In the genomic region with DNA sequence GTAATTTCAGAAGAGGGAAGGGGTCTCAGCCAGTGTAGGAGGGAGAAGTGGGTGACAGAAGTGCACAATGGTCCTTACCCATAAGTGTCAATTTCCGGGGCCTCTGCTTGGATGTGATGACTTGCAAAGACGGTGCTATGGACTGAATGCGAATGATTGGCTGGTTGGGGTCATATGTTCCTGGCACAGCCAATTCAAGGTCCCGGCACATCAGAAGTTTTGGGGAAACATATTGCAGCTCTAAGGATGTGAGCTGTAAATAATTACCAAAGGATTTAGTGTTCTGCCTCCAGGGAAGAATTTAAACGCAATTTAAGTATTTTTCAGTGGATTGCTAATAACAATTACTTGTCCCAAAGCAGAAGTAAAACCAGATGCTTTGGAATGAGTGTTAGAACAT, we compare ENCODE assay signal across 22 cellular contexts. TPM values are rescaled to one million over a fixed set of nuclear protein-coding genes. Genes with fewer than 3 reads are reported as not detected.
A peak's percentile ranks its signal among the peaks of the same experiment; 100 is the strongest.
DNase-seq lines count a peak whose midpoint lies in the region; ATAC-seq, FAIRE-seq and TF ChIP-seq lines count a peak whose summit lies in the region.
"Had no signal": no experiment of that assay in that cellular context is flagged by ENCODE, and none has a peak within 500 bp of the region (broad histone marks: within the 10 kb centered on the region; RNA-seq: fewer than 3 reads in every experiment).

No MANE protein-coding gene starts in this region.

- H4K20me1 ChIP-seq in K562 (replicated peaks; ENCODE audit: control insufficient read depth, insufficient read depth, low read length) = no peaks in the 10 kb centered on the region

- POLR2A ChIA-PET in A673 (lab: Charles Lee; ENCODE audit: low non-redundant PET) (no interaction called here), K562 (lab: Yijun Ruan, JAX) (interaction anchor here (0.7 to 1.2 kb wide), 3 partner anchors 23 to 151 kb away, joined by 3 to 6 read pairs (median 4); partner anchors contain the start of gene EXOSC10)
- POLR2A ChIA-PET in activated CD4-positive, alpha-beta T cell treated with anti-CD3 and anti-CD28 coated beads, Interleukin-2, amount 10 ng/mL, durations not matched to agents 7 days and 5 days (lab: Charles Lee) = no interaction called here

- TF ChIP-seq EP300 in K562 (IDR thresholded peaks at IDR 0.05; ENCODE audit: low read length) = no peak

- TF ChIP-seq CTCF in A673 (conservative IDR thresholded peaks at IDR 0.05; ENCODE audit: low read depth, low read length) (no peak), K562 (IDR thresholded peaks at IDR 0.05 in 2 of 3, conservative IDR thresholded peaks at IDR 0.05 in 1 of 3; ENCODE audit: insufficient read depth in 2 of 3, low read depth in 1 of 3, low read length in 3 of 3) (no peak), breast epithelium (IDR thresholded peaks at IDR 0.05) (no peak)

- peaks cover 41% of the 10 kb centered on the region for H3K36me3 Mint-ChIP-seq in activated CD4-positive, alpha-beta T cell treated with anti-CD3 and anti-CD28 coated beads, Interleukin-2, amount 10 ng/mL, durations not matched to agents 7 days and 5 days (ENCODE audit: low read depth)

- CTCF ChIA-PET in A673 (lab: Charles Lee) = no interaction called here
- CTCF ChIA-PET in K562 (lab: Yijun Ruan, JAX; ENCODE audit: low intra/inter-chr PET ratio) = no interaction called here
- CTCF ChIA-PET in activated CD4-positive, alpha-beta T cell treated with anti-CD3 and anti-CD28 coated beads, Interleukin-2, amount 10 ng/mL, durations not matched to agents 7 days and 5 days (lab: Charles Lee) = interaction anchor here (0.8 to 1.3 kb wide), 2 partner anchors 14 to 60 kb away, joined by 3 read pairs; no protein-coding TSS in a partner anchor

- no peaks in the 10 kb centered on the region for H3K27me3 Mint-ChIP-seq in activated CD4-positive, alpha-beta T cell treated with anti-CD3 and anti-CD28 coated beads, Interleukin-2, amount 10 ng/mL, durations not matched to agents 7 days and 5 days
- H3K27me3 Mint-ChIP-seq: CD4-positive, alpha-beta T cell had no signal

- H3K27ac ChIP-seq in A673 (ENCODE audit: low read depth, low read length, poor library complexity, severe bottlenecking) = peak overlapping the region; percentile 29
- no peak overlapping the region for H3K27ac ChIP-seq in K562 (ENCODE audit: extremely low read depth, low read depth, low read length)
- peak overlapping the region in 1 of 2 donors; percentile 32 for H3K27ac ChIP-seq in breast epithelium
- H3K27ac ChIP-seq: A549, BLaER1 had no signal

- H2AFZ ChIP-seq in K562 (ENCODE audit: low read depth, low read length) = no peak overlapping the region
- H2AFZ ChIP-seq: GM23338 had no signal

- H3K9ac ChIP-seq in K562 (ENCODE audit: insufficient read depth in 1 of 2, low read depth in 2 of 2, low read length in 2 of 2) = no peak overlapping the region
- H3K9ac ChIP-seq: BLaER1 had no signal

- H3K27ac Mint-ChIP-seq in activated CD4-positive, alpha-beta T cell treated with anti-CD3 and anti-CD28 coated beads, Interleukin-2, amount 10 ng/mL, durations not matched to agents 7 days and 5 days = no peak overlapping the region
- H3K27ac Mint-ChIP-seq: CD4-positive, alpha-beta T cell; GM23338 had no signal

- 80% methylated on average over 5 of the region's 5 CpGs for WGBS in K562 (ENCODE audit: insufficient coverage, low coverage, missing lambda C conversion rate)

- in situ Hi-C loops in K562 (cut with MboI) = no loop called here

- DNase-seq in A673 (ENCODE audit: low spot score) (peak; percentile 40), GM04504 (ENCODE audit: low read depth) (peak; percentile 7), K562 (ENCODE audit: extremely low read depth in 1 of 4, low spot score in 3 of 4) (peak in 1 of 4 experiments; percentile 39), renal cortical epithelial cell (ENCODE audit: low read depth) (peak; percentile 72), activated gamma-delta T cell treated with Interleukin-2 at 50 U/mL for 16 hours (no peak), breast epithelium (ENCODE audit: low spot score in 2 of 2) (no peak)
- DNase-seq in activated CD4-positive, alpha-beta T cell treated with anti-CD3 and anti-CD28 coated beads, Interleukin-2, amount 10 ng/mL, durations not matched to agents 7 days and 5 days = no peak
- DNase-seq: CD4-positive, alpha-beta T cell; COR-L47; DMS 273 treated with DMSO at 0.1 percent for 48 hours; DND-41; HCEC 1CT; MG63; NCI-H1417 treated with DMSO at 0.1 percent for 48 hours; NCI-H187; NCI-H748 treated with DMSO at 0.1 percent for 48 hours; SIG-M5 had no signal

- no peaks in the 10 kb centered on the region for H3K27me3 ChIP-seq in A673 (replicated peaks; ENCODE audit: insufficient read depth, low read depth, low read length, poor library complexity)
- no peaks in the 10 kb centered on the region for H3K27me3 ChIP-seq in K562 (ENCODE audit: control insufficient read depth in 2 of 2, insufficient read depth in 2 of 2, low read length in 2 of 2)
- H3K27me3 ChIP-seq in breast epithelium = no peaks in the 10 kb centered on the region
- H3K27me3 ChIP-seq: BLaER1, MG63 had no signal

- no peak overlapping the region for H3K4me3 ChIP-seq in A673 (ENCODE audit: low read depth, low read length, poor library complexity, severe bottlenecking)
- no peak overlapping the region for H3K4me3 ChIP-seq in K562
- no peak overlapping the region for H3K4me3 ChIP-seq in breast epithelium
- H3K4me3 ChIP-seq: A549, BLaER1, GM23338, MG63 had no signal

- H3K79me2 ChIP-seq in K562 (ENCODE audit: control insufficient read depth, insufficient read depth, low read length) = no peaks in the 10 kb centered on the region

- H3K36me3 ChIP-seq in A673 (ENCODE audit: insufficient read depth, low read length, poor library complexity, severe bottlenecking) (peaks cover 59% of the 10 kb centered on the region), K562 (ENCODE audit: control insufficient read depth, insufficient read depth, low read length) (peaks cover 87% of the 10 kb centered on the region), breast epithelium (peaks cover 18% of the 10 kb centered on the region)

- TF ChIP-seq POLR2A in K562 (conservative IDR thresholded peaks at IDR 0.05) (no peak), breast epithelium (IDR thresholded peaks at IDR 0.05) (no peak)

- H3K4me3 Mint-ChIP-seq in activated CD4-positive, alpha-beta T cell treated with anti-CD3 and anti-CD28 coated beads, Interleukin-2, amount 10 ng/mL, durations not matched to agents 7 days and 5 days = no peak overlapping the region
- H3K4me3 Mint-ChIP-seq: CD4-positive, alpha-beta T cell; GM23338 had no signal

- TF ChIP-seq RAD21 in K562 (CRISPR knock-in tag; conservative IDR thresholded peaks at IDR 0.05 in 1 of 2, IDR thresholded peaks at IDR 0.05 in 1 of 2) = no peak

- intact Hi-C loops in A673 (cut with micrococcal nuclease; ENCODE audit: unreplicated experiment) = no loop called here
- intact Hi-C loops in K562 (cut with micrococcal nuclease) = no loop called here
- intact Hi-C loops in breast epithelium (cut with DNase I; ENCODE audit: low total_unique reads) = no loop called here

- no peaks in the 10 kb centered on the region for H3K9me3 Mint-ChIP-seq in activated CD4-positive, alpha-beta T cell treated with anti-CD3 and anti-CD28 coated beads, Interleukin-2, amount 10 ng/mL, durations not matched to agents 7 days and 5 days
- H3K9me3 Mint-ChIP-seq: CD4-positive, alpha-beta T cell; GM23338 had no signal

- no peaks in the 10 kb centered on the region for H3K9me1 ChIP-seq in K562 (ENCODE audit: control insufficient read depth, insufficient read depth, low read length)

- H3K4me2 ChIP-seq in K562 (ENCODE audit: insufficient read depth, low read length) = no peak overlapping the region
- H3K4me2 ChIP-seq: A549, BLaER1, GM23338 had no signal

- no TSS peak for BruUV-seq in A673 (replicated peaks; lab: Mats Ljungman, UMichigan)
- no TSS peak for BruUV-seq in K562 (replicated peaks; lab: Mats Ljungman, UMichigan)

- ATAC-seq in K562 = peak; percentile 51; the same call in 1 of the 3 replicates
- ATAC-seq: A549, GM23338, SK-N-SH treated with all-trans-retinoic acid at 6 μM for 48 hours had no signal

- H3K4me1 ChIP-seq in A673 (ENCODE audit: insufficient read depth, low read length, poor library complexity, severe bottlenecking) (peaks cover 4% of the 10 kb centered on the region), K562 (replicated peaks in 1 of 2; ENCODE audit: control insufficient read depth in 2 of 2, insufficient read depth in 2 of 2, low read length in 2 of 2) (no peaks in the 10 kb centered on the region), breast epithelium (no peaks in the 10 kb centered on the region)
- H3K4me1 ChIP-seq: A549, BLaER1 had no signal

- no peak for FAIRE-seq in K562 (lab: Jason Lieb, UNC)
- FAIRE-seq: A549, GM12891 had no signal

- H3K9me3 ChIP-seq in A673 (ENCODE audit: low read depth, low read length, poor library complexity, severe bottlenecking) = no peaks in the 10 kb centered on the region
- H3K9me3 ChIP-seq in K562 (replicated peaks; ENCODE audit: control insufficient read depth, insufficient read depth, low read depth, low read length) = no peaks in the 10 kb centered on the region
- no peaks in the 10 kb centered on the region for H3K9me3 ChIP-seq in breast epithelium
- H3K9me3 ChIP-seq: A549, BLaER1, MG63 had no signal

- no peaks in the 10 kb centered on the region for H3K4me1 Mint-ChIP-seq in activated CD4-positive, alpha-beta T cell treated with anti-CD3 and anti-CD28 coated beads, Interleukin-2, amount 10 ng/mL, durations not matched to agents 7 days and 5 days
- H3K4me1 Mint-ChIP-seq: GM23338 had no signal

RNA-seq across cellular contexts. Expression of gene EXOSC10, which starts 26.9 kb away (rescaled TPM):
- total RNA-seq in A673 (2021) (112 and 119 TPM in 2 replicates), K562 (2014; rRNA removed) (123 and 125 TPM in 2 replicates), K562 (2014; rRNA removed; fragmentation: Illumina TruSeq; extraction: Trizol) (91.0 and 91.1 TPM in 2 replicates), K562 (2015; rRNA removed; fragmentation: Illumina TruSeq; extraction: Trizol) (114 and 115 TPM in 2 replicates), K562 (2021) (101 and 105 TPM in 2 replicates), renal cortical epithelial cell (49.5 and 65.5 TPM in 2 replicates), breast epithelium (10 to 100 TPM; 57.9 to 97.6 (median 77.7) TPM)
- 296 and 313 TPM in 2 replicates for total RNA-seq in K562 (2011; cell fraction: chromatin; rRNA removed; ENCODE audit: low replicate concordance)
- total RNA-seq in K562 (2011; cell fraction: nucleolus; rRNA removed) = 135 and 164 TPM in 2 replicates
- 188 and 208 TPM in 2 replicates for total RNA-seq in K562 (2011; cell fraction: nucleoplasm; rRNA removed)
- polyA plus RNA-seq in K562 (2011; rRNA removed) (93.8 and 94.1 TPM in 2 replicates), K562 (2014; fragmentation: Illumina TruSeq; extraction: Trizol) (121 and 146 TPM in 2 replicates), K562 (2014; fragmentation: Nextera tagmentation; extraction: Ambion mirVana) (10 to 100 TPM; 23.4 to 61.4 TPM), K562 (2014; rRNA removed) (130 and 150 TPM in 2 replicates)
- polyA plus RNA-seq in K562 (2011; cell fraction: cytosol; rRNA removed) = 72.7 and 82.6 TPM in 2 replicates
- 226 and 287 TPM in 2 replicates for polyA plus RNA-seq in K562 (2011; cell fraction: nucleus; rRNA removed)
- 75.0 and 77.2 TPM in 2 replicates for polyA plus RNA-seq in K562 (2012)
- 128 and 135 TPM in 2 replicates for polyA minus RNA-seq in K562 (2011; rRNA and poly(A)+ RNA removed)
- polyA minus RNA-seq in K562 (2011; cell fraction: cytosol; rRNA and poly(A)+ RNA removed) = 39.3 and 50.5 TPM in 2 replicates
- polyA minus RNA-seq in K562 (2011; cell fraction: nucleus; rRNA and poly(A)+ RNA removed) = 64.6 and 144 TPM in 2 replicates
- 10 to 100 TPM; 82.5 to 87.4 TPM for total RNA-seq in activated CD4-positive, alpha-beta T cell treated with anti-CD3 and anti-CD28 coated beads, Interleukin-2, amount 10 ng/mL, durations not matched to agents 7 days and 5 days

Comparison
In these comparisons a context has a peak if more than half of its experiments do, and no peak if none do; other contexts are left out.
1. DNase-seq: peak in A673 (single experiment), GM04504 (single experiment) and renal cortical epithelial cell (single experiment); none in activated CD4-positive, alpha-beta T cell treated with anti-CD3 and anti-CD28 coated beads, Interleukin-2, amount 10 ng/mL, durations not matched to agents 7 days and 5 days (single experiment), activated gamma-delta T cell treated with Interleukin-2 at 50 U/mL for 16 hours (single experiment) and breast epithelium (0 of 2).